In genomic region chr17:82493517-82493840, GRCh38 we compare ENCODE assay signal across 13 cellular contexts. TPM values are rescaled to one million over a fixed set of nuclear protein-coding genes. Genes with fewer than 3 reads are reported as not detected.
A peak's percentile ranks its signal among the peaks of the same experiment; 100 is the strongest.
DNase-seq lines count a peak whose midpoint lies in the region; ATAC-seq, FAIRE-seq and TF ChIP-seq lines count a peak whose summit lies in the region.
"Had no signal": no experiment of that assay in that cellular context is flagged by ENCODE, and none has a peak within 500 bp of the region (broad histone marks: within the 10 kb centered on the region; RNA-seq: fewer than 3 reads in every experiment).

No MANE protein-coding gene starts in this region.

- CTCF ChIA-PET in A549 (lab: Yijun Ruan, JAX): interaction anchor here (0.8 to 5.7 kb wide), 17 partner anchors 9 to 142 kb away, joined by 3 to 31 read pairs (median 5); partner anchors contain the start of gene FOXK2

- H3K4me1 ChIP-seq in A549: peaks cover 33% of the 10 kb centered on the region
- H3K4me1 ChIP-seq in heart left ventricle: peaks cover 2 to 43% (median 17%) of the 10 kb centered on the region in 12 donors

- H3K9me3 ChIP-seq in A549 (no peaks in the 10 kb centered on the region), heart left ventricle (no peaks in the 10 kb centered on the region)
- H3K9me3 ChIP-seq: gastrocnemius medialis, uterus had no signal

- H3K27ac ChIP-seq in A549 (peak overlapping the region in 1 of 2 experiments; percentile 72; a peak in 3 of 6 replicates), heart left ventricle (no peak overlapping the region)

- TF ChIP-seq RAD21 in A549 (conservative IDR thresholded peaks at IDR 0.05 in 1 of 2, IDR thresholded peaks at IDR 0.05 in 1 of 2): no peak

- H3K4me3 Mint-ChIP-seq in activated T-helper 1 cell treated with anti-CD3 and anti-CD28 coated beads, Interleukin-12 subunit alpha, Interleukin-12 subunit beta, Interleukin-2, Interleukin-4 antibody, amounts not matched to agents 30 ng/mL and 10 ng/mL and 1 ng/mL, durations not matched to agents 14 hours and 24 hours and 36 hours: no peak overlapping the region

- H3K27me3 ChIP-seq in H7 (ENCODE audit: control insufficient read depth, insufficient read depth, low read length): peaks cover 16% of the 10 kb centered on the region; the same call in 1 of the 2 replicates
- no peaks in the 10 kb centered on the region for H3K27me3 ChIP-seq in heart left ventricle
- H3K27me3 ChIP-seq: gastrocnemius medialis, uterus had no signal

- no peaks in the 10 kb centered on the region for H3K9me3 Mint-ChIP-seq in activated T-helper 1 cell treated with anti-CD3 and anti-CD28 coated beads, Interleukin-12 subunit alpha, Interleukin-12 subunit beta, Interleukin-2, Interleukin-4 antibody, amounts not matched to agents 30 ng/mL and 10 ng/mL and 1 ng/mL, durations not matched to agents 14 hours and 24 hours and 36 hours

- TF ChIP-seq CTCF in A549 (IDR thresholded peaks at IDR 0.05) (no peak), heart left ventricle (IDR thresholded peaks at IDR 0.05) (no peak)

- TF ChIP-seq POLR2A in A549 (IDR thresholded peaks at IDR 0.05; ENCODE audit: low read length) (no peak), heart left ventricle (IDR thresholded peaks at IDR 0.05) (no peak)

- DNase-seq in A549 (ENCODE audit: low read depth in 1 of 2, low spot score in 1 of 2) (peak in 1 of 2 experiments; percentile 46), H7 (peak; percentile 50), kidney tubule cell (ENCODE audit: low spot score) (peak; percentile 50), heart left ventricle (no peak), AG20443 (ENCODE audit: low spot score) (no peak)
- no peak for DNase-seq in activated T-helper 1 cell treated with anti-CD3 and anti-CD28 coated beads, Interleukin-12 subunit alpha, Interleukin-12 subunit beta, Interleukin-2, Interleukin-4 antibody, amounts not matched to agents 30 ng/mL and 10 ng/mL and 1 ng/mL, durations not matched to agents 14 hours and 24 hours and 36 hours (ENCODE audit: low spot score)
- DNase-seq: AML-193; gastrocnemius medialis; NK-92 treated with Interleukin-12 subunit alpha and Interleukin-12 subunit beta, amount 100 ng/mL, for 24 hours; uterus had no signal

- H3K27me3 Mint-ChIP-seq in activated T-helper 1 cell treated with anti-CD3 and anti-CD28 coated beads, Interleukin-12 subunit alpha, Interleukin-12 subunit beta, Interleukin-2, Interleukin-4 antibody, amounts not matched to agents 30 ng/mL and 10 ng/mL and 1 ng/mL, durations not matched to agents 14 hours and 24 hours and 36 hours (ENCODE audit: insufficient read depth): no peaks in the 10 kb centered on the region

- intact Hi-C loops in activated T-helper 1 cell treated with anti-CD3 and anti-CD28 coated beads, Interleukin-12 subunit alpha, Interleukin-12 subunit beta, Interleukin-2, Interleukin-4 antibody, amounts not matched to agents 30 ng/mL and 10 ng/mL and 1 ng/mL, durations not matched to agents 14 hours and 24 hours and 36 hours (cut with micrococcal nuclease): no loop called here
- intact Hi-C loops in heart left ventricle (cut with DNase I): loop anchor here in 5 of 10 donors (5.0 to 10.0 kb wide), 3 partner anchors 51 to 141 kb away; no protein-coding TSS in a partner anchor

- H3K27ac Mint-ChIP-seq in activated T-helper 1 cell treated with anti-CD3 and anti-CD28 coated beads, Interleukin-12 subunit alpha, Interleukin-12 subunit beta, Interleukin-2, Interleukin-4 antibody, amounts not matched to agents 30 ng/mL and 10 ng/mL and 1 ng/mL, durations not matched to agents 14 hours and 24 hours and 36 hours: peak overlapping the region; percentile 44

- WGBS in A549 (ENCODE audit: missing lambda C conversion rate): 74% methylated on average over 7 of the region's 7 CpGs
- 78 to 86% (median 82%) methylated on average over 6 to 7 of the region's 7 CpGs for WGBS in heart left ventricle, 4 donors

- POLR2A ChIA-PET in A549 (lab: Yijun Ruan, JAX): interaction anchor here (0.7 to 0.9 kb wide), 2 partner anchors 9 to 36 kb away, joined by 4 read pairs; no protein-coding TSS in a partner anchor

- no peak for FAIRE-seq in A549 (lab: Jason Lieb, UNC)
- FAIRE-seq: GM19239 had no signal

- H3K4me2 ChIP-seq in A549: peak overlapping the region; percentile 47

- TF ChIP-seq EP300 in A549 (IDR thresholded peaks at IDR 0.05): no peak

- ATAC-seq in A549 (no peak), heart left ventricle (no peak), HG02759 (IDR thresholded peaks at IDR 0.05; ENCODE audit: unreplicated experiment) (no peak), GM18868 (IDR thresholded peaks at IDR 0.05; ENCODE audit: unreplicated experiment) (no peak)
- ATAC-seq: gastrocnemius medialis had no signal

- H3K4me1 Mint-ChIP-seq in activated T-helper 1 cell treated with anti-CD3 and anti-CD28 coated beads, Interleukin-12 subunit alpha, Interleukin-12 subunit beta, Interleukin-2, Interleukin-4 antibody, amounts not matched to agents 30 ng/mL and 10 ng/mL and 1 ng/mL, durations not matched to agents 14 hours and 24 hours and 36 hours (ENCODE audit: low read depth): peaks cover 29% of the 10 kb centered on the region

- H3K4me3 ChIP-seq in A549 (no peak overlapping the region), H7 (ENCODE audit: insufficient read depth, low read depth, low read length) (no peak overlapping the region), heart left ventricle (no peak overlapping the region)
- H3K4me3 ChIP-seq: gastrocnemius medialis, uterus had no signal

- H3K36me3 ChIP-seq in H7 (replicated peaks; ENCODE audit: control insufficient read depth, insufficient read depth, low read length) (no peaks in the 10 kb centered on the region), heart left ventricle (peaks cover 0 to 10% (median 3%) of the 10 kb centered on the region in 9 donors)
- H3K36me3 ChIP-seq: uterus had no signal

- peaks cover 13% of the 10 kb centered on the region for H3K36me3 Mint-ChIP-seq in activated T-helper 1 cell treated with anti-CD3 and anti-CD28 coated beads, Interleukin-12 subunit alpha, Interleukin-12 subunit beta, Interleukin-2, Interleukin-4 antibody, amounts not matched to agents 30 ng/mL and 10 ng/mL and 1 ng/mL, durations not matched to agents 14 hours and 24 hours and 36 hours (ENCODE audit: low read depth)

TF ChIP-seq in A549, 52 proteins besides CTCF, POLR2A, EP300 and RAD21 (continues in another document):
- TF ChIP-seq KDM5A (IDR thresholded peaks at IDR 0.05): no peak
- TF ChIP-seq, protein P1, sequence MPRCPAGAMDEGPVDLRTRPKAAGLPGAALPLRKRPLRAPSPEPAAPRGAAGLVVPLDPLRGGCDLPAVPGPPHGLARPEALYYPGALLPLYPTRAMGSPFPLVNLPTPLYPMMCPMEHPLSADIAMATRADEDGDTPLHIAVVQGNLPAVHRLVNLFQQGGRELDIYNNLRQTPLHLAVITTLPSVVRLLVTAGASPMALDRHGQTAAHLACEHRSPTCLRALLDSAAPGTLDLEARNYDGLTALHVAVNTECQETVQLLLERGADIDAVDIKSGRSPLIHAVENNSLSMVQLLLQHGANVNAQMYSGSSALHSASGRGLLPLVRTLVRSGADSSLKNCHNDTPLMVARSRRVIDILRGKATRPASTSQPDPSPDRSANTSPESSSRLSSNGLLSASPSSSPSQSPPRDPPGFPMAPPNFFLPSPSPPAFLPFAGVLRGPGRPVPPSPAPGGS (IDR thresholded peaks at IDR 0.05): no peak
- no peak for TF ChIP-seq CHD2 (IDR thresholded peaks at IDR 0.05; ENCODE audit: low read length, partially characterized antibody)
- no peak for TF ChIP-seq PHF8 (IDR thresholded peaks at IDR 0.05; ENCODE audit: borderline replicate concordance, low read depth)
- no peak for TF ChIP-seq MAFK (IDR thresholded peaks at IDR 0.05; ENCODE audit: partially characterized antibody)
- no peak for TF ChIP-seq EHMT2 (IDR thresholded peaks at IDR 0.05; ENCODE audit: low read depth)
- no peak for TF ChIP-seq NPAS2 (CRISPR knock-in tag; IDR thresholded peaks at IDR 0.05; ENCODE audit: borderline replicate concordance)

RNA-seq across cellular contexts. Expression of gene FOXK2, which starts 26.1 kb away (rescaled TPM):
- 34.8 and 35.9 TPM in 2 replicates for polyA plus RNA-seq in A549 (2011; rRNA removed)
- 32.8 and 42.8 TPM in 2 replicates for polyA plus RNA-seq in A549 (2012; cell fraction: cytosol; rRNA removed)
- polyA plus RNA-seq in A549 (2012; cell fraction: nucleus; rRNA removed): 49.2 and 51.8 TPM in 2 replicates
- polyA plus RNA-seq in A549 (2017; fragmentation: RNase III; extraction: RNeasy Plus Mini Kit Qiagen cat#74134 plus additional on column Dnase treatment): 37.5 to 39.2 TPM (median 38.2 TPM) in 3 replicates
- 78.5 and 90.0 TPM in 2 replicates for polyA minus RNA-seq in A549 (2011; rRNA and poly(A)+ RNA removed)
- total RNA-seq in H7 (2014; rRNA removed; shearing (Covaris generic)): 54.1 and 67.4 TPM in 2 replicates
- total RNA-seq in activated T-helper 1 cell treated with anti-CD3 and anti-CD28 coated beads, Interleukin-12 subunit alpha, Interleukin-12 subunit beta, Interleukin-2, Interleukin-4 antibody, amounts not matched to agents 30 ng/mL and 10 ng/mL and 1 ng/mL, durations not matched to agents 14 hours and 24 hours and 36 hours: 97.7 and 98.1 TPM in 2 replicates
- 10 to 100 TPM; 26.9 to 77.0 (median 33.9) TPM for total RNA-seq in heart left ventricle
- 10 to 100 TPM; 15.6 to 43.2 TPM for polyA plus RNA-seq in heart left ventricle

RNA-seq across cellular contexts. Expression of gene NARF, which starts 34.9 kb away (rescaled TPM):
- polyA plus RNA-seq in A549 (2011; rRNA removed) (89.6 and 108 TPM in 2 replicates), A549 (2017; fragmentation: RNase III; extraction: RNeasy Plus Mini Kit Qiagen cat#74134 plus additional on column Dnase treatment) (38.2 to 51.2 TPM (median 45.0 TPM) in 3 replicates), heart left ventricle (100 to 1,000 TPM in 1 of 2 donors, 10 to 100 TPM in 1; 76.2 to 111 TPM)
- 75.5 and 86.9 TPM in 2 replicates for polyA plus RNA-seq in A549 (2012; cell fraction: cytosol; rRNA removed)
- polyA plus RNA-seq in A549 (2012; cell fraction: nucleus; rRNA removed): 56.9 and 86.5 TPM in 2 replicates
- 43.0 and 48.3 TPM in 2 replicates for polyA minus RNA-seq in A549 (2011; rRNA and poly(A)+ RNA removed)
- total RNA-seq in H7 (2014; rRNA removed; shearing (Covaris generic)): 42.2 and 49.9 TPM in 2 replicates
- 99.0 and 103 TPM in 2 replicates for total RNA-seq in activated T-helper 1 cell treated with anti-CD3 and anti-CD28 coated beads, Interleukin-12 subunit alpha, Interleukin-12 subunit beta, Interleukin-2, Interleukin-4 antibody, amounts not matched to agents 30 ng/mL and 10 ng/mL and 1 ng/mL, durations not matched to agents 14 hours and 24 hours and 36 hours
- total RNA-seq in heart left ventricle: 10 to 100 TPM; 48.6 to 77.4 (median 59.5) TPM

RNA-seq across cellular contexts. Expression of gene CYBC1, which starts 42.9 kb away (rescaled TPM):
- polyA plus RNA-seq in A549 (2011; rRNA removed): 68.6 and 81.8 TPM in 2 replicates
- 103 and 118 TPM in 2 replicates for polyA plus RNA-seq in A549 (2012; cell fraction: cytosol; rRNA removed)
- 189 and 277 TPM in 2 replicates for polyA plus RNA-seq in A549 (2012; cell fraction: nucleus; rRNA removed)
- 74.3 to 89.8 TPM (median 86.5 TPM) in 3 replicates for polyA plus RNA-seq in A549 (2017; fragmentation: RNase III; extraction: RNeasy Plus Mini Kit Qiagen cat#74134 plus additional on column Dnase treatment)
- 63.4 and 73.2 TPM in 2 replicates for polyA minus RNA-seq in A549 (2011; rRNA and poly(A)+ RNA removed)
- 62.8 and 76.1 TPM in 2 replicates for total RNA-seq in H7 (2014; rRNA removed; shearing (Covaris generic))
- 253 and 257 TPM in 2 replicates for total RNA-seq in activated T-helper 1 cell treated with anti-CD3 and anti-CD28 coated beads, Interleukin-12 subunit alpha, Interleukin-12 subunit beta, Interleukin-2, Interleukin-4 antibody, amounts not matched to agents 30 ng/mL and 10 ng/mL and 1 ng/mL, durations not matched to agents 14 hours and 24 hours and 36 hours
- total RNA-seq in heart left ventricle: 10 to 100 TPM; 20.1 to 82.1 (median 25.4) TPM
- 10 to 100 TPM; 17.3 to 41.1 TPM for polyA plus RNA-seq in heart left ventricle

Comparison
In these comparisons a context has a peak if more than half of its experiments do, and no peak if none do; other contexts are left out.
1. DNase-seq: peak in H7 (single experiment) and kidney tubule cell (single experiment); none in activated T-helper 1 cell treated with anti-CD3 and anti-CD28 coated beads, Interleukin-12 subunit alpha, Interleukin-12 subunit beta, Interleukin-2, Interleukin-4 antibody, amounts not matched to agents 30 ng/mL and 10 ng/mL and 1 ng/mL, durations not matched to agents 14 hours and 24 hours and 36 hours (single experiment), heart left ventricle (0 of 5) and AG20443 (single experiment).